Comparison of ENCODE assay signal across 10 cellular contexts in genomic region chr2:100780203-100781008, GRCh38. TPM values are rescaled to one million over a fixed set of nuclear protein-coding genes. Genes with fewer than 3 reads are reported as not detected.
DNase-seq lines count a peak whose midpoint lies in the region; ATAC-seq and TF ChIP-seq lines count a peak whose summit lies in the region.
"Had no signal": no experiment of that assay in that cellular context is flagged by ENCODE, and none has a peak within 500 bp of the region (broad histone marks: within the 10 kb centered on the region; RNA-seq: fewer than 3 reads in every experiment).

No MANE protein-coding gene starts in this region.

- TF ChIP-seq POLR2A in spleen (IDR thresholded peaks at IDR 0.05) = no peak

- peak overlapping the region; percentile 52 for H3K27ac ChIP-seq in colonic mucosa
- no peak overlapping the region for H3K27ac ChIP-seq in lower lobe of right lung
- H3K27ac ChIP-seq in spleen = peak overlapping the region in 2 of 8 donors; percentile 18 to 28

- whole genome bisulfite sequencing in spleen, 5 donors = 27 to 42% (median 35%) methylated on average over 8 of the region's 8 CpGs

- intact Hi-C loops in colonic mucosa (cut with DNase I) = no loop called here
- intact Hi-C loops in lower lobe of right lung (cut with DNase I) = no loop called here
- intact Hi-C loops in spleen (cut with DNase I; ENCODE audit: low total_unique reads) = no loop called here

- H3K27ac Mint-ChIP-seq in activated T-cell treated with anti-CD3 and anti-CD28 coated beads, Interleukin-2, amount 50 U/mL, for 72 hours = no peak overlapping the region

- H3K4me3 ChIP-seq in colonic mucosa (no peak overlapping the region), lower lobe of right lung (no peak overlapping the region), spleen (no peak overlapping the region)

- no peak overlapping the region for H3K9ac ChIP-seq in colonic mucosa (ENCODE audit: low read depth in 2 of 2, low read length in 2 of 2)

- no peaks in the 10 kb centered on the region for H3K9me3 ChIP-seq in colonic mucosa
- H3K9me3 ChIP-seq in lower lobe of right lung = no peaks in the 10 kb centered on the region
- H3K9me3 ChIP-seq in spleen = no peaks in the 10 kb centered on the region

- no peaks in the 10 kb centered on the region for H3K27me3 Mint-ChIP-seq in activated T-cell treated with anti-CD3 and anti-CD28 coated beads, Interleukin-2, amount 50 U/mL, for 72 hours (ENCODE audit: low read depth)

- DNase-seq in CD1c-positive myeloid dendritic cell (ENCODE audit: extremely low spot score) (peak; percentile 16), NOMO-1 treated with dmso at 0.1 percent for 144 hours (lab: John Stamatoyannopoulos, UW; ENCODE audit: unreplicated experiment) (peak; percentile 69), colonic mucosa (peak; percentile 46), lower lobe of right lung (no peak), DMS153 treated with DMSO at 0.1 percent for 48 hours (lab: John Stamatoyannopoulos, UW; ENCODE audit: unreplicated experiment) (no peak), DMS 273 treated with DMSO at 0.1 percent for 48 hours (lab: John Stamatoyannopoulos, UW) (no peak), spleen (no peak)
- no peak for DNase-seq in activated T-cell treated with anti-CD3 and anti-CD28 coated beads, Interleukin-2, amount 50 U/mL, for 72 hours
- DNase-seq: activated CD4-positive, alpha-beta T cell treated with anti-CD3 and anti-CD28 coated beads for 1 hour; NCI-H446 had no signal

- H3K4me1 Mint-ChIP-seq in activated T-cell treated with anti-CD3 and anti-CD28 coated beads, Interleukin-2, amount 50 U/mL, for 72 hours (ENCODE audit: low read depth) = no peaks in the 10 kb centered on the region

- TF ChIP-seq CTCF in colonic mucosa (IDR thresholded peaks at IDR 0.05) = no peak
- no peak for TF ChIP-seq CTCF in lower lobe of right lung (IDR thresholded peaks at IDR 0.05)
- no peak for TF ChIP-seq CTCF in spleen (IDR thresholded peaks at IDR 0.05 in 8 of 11, conservative IDR thresholded peaks at IDR 0.05 in 3 of 11)

- H3K36me3 ChIP-seq in colonic mucosa (no peaks in the 10 kb centered on the region), lower lobe of right lung (no peaks in the 10 kb centered on the region), spleen (no peaks in the 10 kb centered on the region)

- H3K4me1 ChIP-seq in colonic mucosa (peaks cover 5% of the 10 kb centered on the region), lower lobe of right lung (no peaks in the 10 kb centered on the region), spleen (peaks cover 0 to 22% (median 4%) of the 10 kb centered on the region in 6 donors)

- peak; percentile 47 to 72 for ATAC-seq in lower lobe of right lung
- ATAC-seq in activated T-cell treated with anti-CD3 and anti-CD28 coated beads, Interleukin-2, amount 50 U/mL, for 72 hours (replicated peaks in 1 of 2) = no peak

- H3K4me3 Mint-ChIP-seq in activated T-cell treated with anti-CD3 and anti-CD28 coated beads, Interleukin-2, amount 50 U/mL, for 72 hours = no peak overlapping the region

- H3K27me3 ChIP-seq in colonic mucosa = no peaks in the 10 kb centered on the region
- H3K27me3 ChIP-seq in lower lobe of right lung (ENCODE audit: low read depth) = no peaks in the 10 kb centered on the region
- H3K27me3 ChIP-seq in spleen (replicated peaks in 1 of 7) = no peaks in the 10 kb centered on the region

- H3K9me3 Mint-ChIP-seq in activated T-cell treated with anti-CD3 and anti-CD28 coated beads, Interleukin-2, amount 50 U/mL, for 72 hours = no peaks in the 10 kb centered on the region

- no peaks in the 10 kb centered on the region for H3K36me3 Mint-ChIP-seq in activated T-cell treated with anti-CD3 and anti-CD28 coated beads, Interleukin-2, amount 50 U/mL, for 72 hours (ENCODE audit: insufficient read depth in 2 of 2)

RNA-seq across cellular contexts. Expression of gene NPAS2, which starts 39.5 kb away (rescaled TPM):
- total RNA-seq in colonic mucosa = 10 to 100 TPM; 33.9 to 38.3 TPM
- total RNA-seq in lower lobe of right lung = 10.1 TPM
- total RNA-seq in spleen = 10 to 100 TPM in 4 of 7 donors, 1 to 10 TPM in 3; 7.5 to 24.1 (median 10.6) TPM
- polyA plus RNA-seq in spleen = 1 to 10 TPM; 2.4 to 3.7 (median 2.8) TPM
- total RNA-seq in activated T-cell treated with anti-CD3 and anti-CD28 coated beads, Interleukin-2, amount 50 U/mL, for 72 hours = 1 to 10 TPM; 4.8 to 8.4 TPM

Comparison
In these comparisons a context has a peak if more than half of its experiments do, and no peak if none do; other contexts are left out.
1. DNase-seq: peak in CD1c-positive myeloid dendritic cell (single experiment), NOMO-1 treated with dmso at 0.1 percent for 144 hours (single experiment) and colonic mucosa (single experiment); none in lower lobe of right lung (single experiment), DMS153 treated with DMSO at 0.1 percent for 48 hours (single experiment), DMS 273 treated with DMSO at 0.1 percent for 48 hours (single experiment), spleen (single experiment) and activated T-cell treated with anti-CD3 and anti-CD28 coated beads, Interleukin-2, amount 50 U/mL, for 72 hours (0 of 2).
2. ATAC-seq: peak in lower lobe of right lung (2 of 2); none in activated T-cell treated with anti-CD3 and anti-CD28 coated beads, Interleukin-2, amount 50 U/mL, for 72 hours (0 of 2).